22 cellular contexts compared by ENCODE assay signal in genomic region chr11:31828217-31828616, GRCh38. TPM values are rescaled to one million over a fixed set of nuclear protein-coding genes. Genes with fewer than 3 reads are reported as not detected.
"Had no signal": no experiment of that assay in that cellular context is flagged by ENCODE, and none has a peak within 500 bp of the region (broad histone marks: within the 10 kb centered on the region; RNA-seq: fewer than 3 reads in every experiment).

No MANE protein-coding gene starts in this region.

- H3K27ac ChIP-seq: epithelial cell of prostate, esophagus muscularis mucosa, gastrocnemius medialis, pancreas, suprapubic skin, thyroid gland, upper lobe of left lung, uterus had no signal

- DNase-seq: cortex of kidney; dorsolateral prefrontal cortex; effector memory CD4-positive, alpha-beta T cell; gastrocnemius medialis; mammary epithelial cell; naive thymus-derived CD4-positive, alpha-beta T cell; nucleus accumbens; pancreas; right cardiac atrium; stimulated activated CD4-positive, alpha-beta T cell treated with anti-CD3 and anti-CD28 coated beads, Interleukin-2, amount 100 ng/mL, for 48 hours; stimulated activated naive CD4-positive, alpha-beta T cell treated with Interleukin-2 at 50 U/mL for 16 hours; thyroid gland; upper lobe of left lung; uterus had no signal

- H3K36me3 ChIP-seq: esophagus muscularis mucosa, gastrocnemius medialis, pancreas, suprapubic skin, thyroid gland, upper lobe of left lung, uterus had no signal

- ATAC-seq: gastrocnemius medialis; left lobe of liver; naive thymus-derived CD4-positive, alpha-beta T cell; pancreas; right cardiac atrium had no signal

- H3K4me1 ChIP-seq: gastrocnemius medialis, pancreas, uterus had no signal

- H3K9me3 Mint-ChIP-seq: neural crest cell had no signal

- H3K9me3 ChIP-seq: esophagus muscularis mucosa, gastrocnemius medialis, pancreas, suprapubic skin, thyroid gland, upper lobe of left lung, uterus had no signal

- FAIRE-seq: pancreas had no signal

- H3K27ac Mint-ChIP-seq: progenitor cell of endocrine pancreas had no signal

- H3K4me3 ChIP-seq: esophagus muscularis mucosa, pancreas, smooth muscle cell, suprapubic skin, thyroid gland, upper lobe of left lung, uterus had no signal

RNA-seq across cellular contexts. Expression of gene PAX6, which starts 17.1 kb away (rescaled TPM):
- total RNA-seq: fibroblast of villous mesenchyme; gastrocnemius medialis; left lobe of liver; naive thymus-derived CD4-positive, alpha-beta T cell; right cardiac atrium; smooth muscle cell; thyroid gland; upper lobe of left lung had no signal
- polyA plus RNA-seq: mammary epithelial cell; naive thymus-derived CD4-positive, alpha-beta T cell; smooth muscle cell had no signal
